ENCODE assay signal across 25 cellular contexts in genomic region chr11:119460130-119460529, GRCh38. TPM values are rescaled to one million over a fixed set of nuclear protein-coding genes. Genes with fewer than 3 reads are reported as not detected.
DNase-seq lines count a peak whose midpoint lies in the region; ATAC-seq and TF ChIP-seq lines count a peak whose summit lies in the region.
"Had no signal": no experiment of that assay in that cellular context is flagged by ENCODE, and none has a peak within 500 bp of the region (broad histone marks: within the 10 kb centered on the region; RNA-seq: fewer than 3 reads in every experiment).

No MANE protein-coding gene starts in this region.

- H3K4me3 ChIP-seq in breast epithelium (no peak overlapping the region), adipocyte (ENCODE audit: low read length) (peak overlapping the region; percentile 25), smooth muscle cell (no peak overlapping the region)
- H3K4me3 ChIP-seq: gastrocnemius medialis, PC-9, upper lobe of left lung had no signal

- peak overlapping the region; percentile 67 for H2AFZ ChIP-seq in smooth muscle cell (ENCODE audit: low read depth)
- H2AFZ ChIP-seq: PC-9 had no signal

- H3F3A ChIP-seq in smooth muscle cell (ENCODE audit: low read depth) = no peaks in the 10 kb centered on the region

- intact Hi-C loops in breast epithelium (cut with DNase I; ENCODE audit: low total_unique reads) = loop anchor here (5.0 kb wide), 1 partner anchor 537 kb away; no protein-coding TSS in a partner anchor
- intact Hi-C loops in MCF 10A (cut with micrococcal nuclease) = no loop called here

- no TSS peak for BruUV-seq in MCF 10A (replicated peaks; lab: Mats Ljungman, UMichigan)

- no peaks in the 10 kb centered on the region for H3K36me3 ChIP-seq in breast epithelium
- H3K36me3 ChIP-seq in adipocyte (ENCODE audit: control insufficient read depth, insufficient read depth, low read length, severe bottlenecking) = no peaks in the 10 kb centered on the region
- no peaks in the 10 kb centered on the region for H3K36me3 ChIP-seq in smooth muscle cell (ENCODE audit: low read depth)
- H3K36me3 ChIP-seq: BE2C, gastrocnemius medialis, upper lobe of left lung had no signal

- 88% methylated on average over 9 of the region's 11 CpGs for WGBS in smooth muscle cell (ENCODE audit: low lambda C conversion rate)

- no peak for DNase-seq in breast epithelium (ENCODE audit: low spot score in 2 of 2)
- DNase-seq in MCF 10A (ENCODE audit: unreplicated experiment) = no peak
- DNase-seq in adipocyte (ENCODE audit: low read depth) = no peak
- DNase-seq in mesothelial cell of epicardium (ENCODE audit: low spot score in 2 of 2, unreplicated experiment in 2 of 2) = no peak
- no peak for DNase-seq in smooth muscle cell (lab: John Stamatoyannopoulos, UW; ENCODE audit: unreplicated experiment)
- no peak for DNase-seq in stimulated activated naive CD4-positive, alpha-beta T cell treated with Interleukin-2 at 50 U/mL for 16 hours (lab: John Stamatoyannopoulos, UW)
- DNase-seq: activated CD8-positive, alpha-beta memory T cell treated with anti-CD3 and anti-CD28 coated beads, Interleukin-2, amount 50 U/mL, for 4 hours; BE2C; COR-L47; DND-41; effector memory CD4-positive, alpha-beta T cell; gastrocnemius medialis; hypothalamus; KG1; NCI-H187 treated with DMSO at 0.1 percent for 48 hours; occipital lobe; PC-9; SIG-M5; stimulated activated CD8-positive, alpha-beta memory T cell treated with anti-CD3 and anti-CD28 coated beads, Interleukin-4, amount 100 ng/mL, for 48 hours; T-helper 2 cell; upper lobe of left lung had no signal

- POLR2A ChIA-PET in MCF 10A (lab: Yijun Ruan, JAX) = no interaction called here

- H3K9me3 Mint-ChIP-seq in MCF 10A (ENCODE audit: unreplicated experiment) (peaks cover 13% of the 10 kb centered on the region), mesothelial cell of epicardium (peaks cover 18% of the 10 kb centered on the region)

- no peaks in the 10 kb centered on the region for H3K4me1 Mint-ChIP-seq in MCF 10A (ENCODE audit: insufficient read depth, unreplicated experiment)
- peaks cover 26% of the 10 kb centered on the region for H3K4me1 Mint-ChIP-seq in mesothelial cell of epicardium

- no peaks in the 10 kb centered on the region for H3K36me3 Mint-ChIP-seq in MCF 10A (ENCODE audit: insufficient read depth, unreplicated experiment)
- H3K36me3 Mint-ChIP-seq in mesothelial cell of epicardium = no peaks in the 10 kb centered on the region
- H3K36me3 Mint-ChIP-seq: activated naive CD8-positive, alpha-beta T cell had no signal

- H3K27ac ChIP-seq in breast epithelium (peak overlapping the region; percentile 13 to 71), smooth muscle cell (ENCODE audit: low read depth) (peak overlapping the region; percentile 88)
- H3K27ac ChIP-seq: gastrocnemius medialis, PC-9, upper lobe of left lung had no signal

- no peaks in the 10 kb centered on the region for H3K9me3 ChIP-seq in breast epithelium
- H3K9me3 ChIP-seq in adipocyte (ENCODE audit: control insufficient read depth, low read length) = peaks cover 5% of the 10 kb centered on the region
- H3K9me3 ChIP-seq in smooth muscle cell (replicated peaks; ENCODE audit: low read depth) = no peaks in the 10 kb centered on the region
- H3K9me3 ChIP-seq: BE2C, gastrocnemius medialis, upper lobe of left lung had no signal

- H3K4me1 ChIP-seq in breast epithelium (no peaks in the 10 kb centered on the region), adipocyte (ENCODE audit: control insufficient read depth, insufficient read depth, low read length) (peaks cover 32% of the 10 kb centered on the region), smooth muscle cell (ENCODE audit: low read depth) (no peaks in the 10 kb centered on the region)
- H3K4me1 ChIP-seq: upper lobe of left lung had no signal

- no peak overlapping the region for H3K27ac Mint-ChIP-seq in MCF 10A (ENCODE audit: low read depth, unreplicated experiment)
- H3K27ac Mint-ChIP-seq in mesothelial cell of epicardium = peak overlapping the region; percentile 92
- H3K27ac Mint-ChIP-seq: activated naive CD8-positive, alpha-beta T cell; activated T-helper 2 cell treated with anti-CD3 and anti-CD28 coated beads, Interferon-gamma antibody, Interleukin-2, Interleukin-4, amounts not matched to agents 10 μg/mL and 5 μg/mL and 100 μg/mL, durations not matched to agents 14 hours and 24 hours and 36 hours had no signal

- CTCF ChIA-PET in MCF 10A (lab: Yijun Ruan, JAX) = interaction anchor here (0.6 to 1.6 kb wide), 4 partner anchors 14 to 738 kb away, joined by 3 to 5 read pairs (median 4); no protein-coding TSS in a partner anchor

- H3K4me2 ChIP-seq in smooth muscle cell = peak overlapping the region; percentile 27
- H3K4me2 ChIP-seq: PC-9 had no signal

- H3K4me3 Mint-ChIP-seq in MCF 10A (ENCODE audit: unreplicated experiment) (no peak overlapping the region), mesothelial cell of epicardium (no peak overlapping the region)
- H3K4me3 Mint-ChIP-seq: activated naive CD8-positive, alpha-beta T cell had no signal

- TF ChIP-seq POLR2A in breast epithelium (IDR thresholded peaks at IDR 0.05) = no peak

- H3K9ac ChIP-seq in adipocyte (ENCODE audit: low read length) (peak overlapping the region; percentile 77), smooth muscle cell (ENCODE audit: low read depth) (peak overlapping the region; percentile 45)

- H4K20me1 ChIP-seq in smooth muscle cell (ENCODE audit: low read depth) = no peaks in the 10 kb centered on the region

- ATAC-seq in HG03045 (IDR thresholded peaks at IDR 0.05; ENCODE audit: unreplicated experiment) = no peak
- no peak for ATAC-seq in GM21786 (IDR thresholded peaks at IDR 0.05; ENCODE audit: unreplicated experiment)
- ATAC-seq: gastrocnemius medialis had no signal

- H3K79me2 ChIP-seq in smooth muscle cell (ENCODE audit: low read depth) = no peaks in the 10 kb centered on the region

- TF ChIP-seq CTCF in breast epithelium (IDR thresholded peaks at IDR 0.05) = no peak
- TF ChIP-seq CTCF in MCF 10A (IDR thresholded peaks at IDR 0.05; ENCODE audit: unreplicated experiment) = no peak
- no peak for TF ChIP-seq CTCF in mesothelial cell of epicardium (IDR thresholded peaks at IDR 0.05; ENCODE audit: unreplicated experiment)
- no peak for TF ChIP-seq CTCF in smooth muscle cell (IDR thresholded peaks at IDR 0.05; ENCODE audit: borderline replicate concordance, insufficient read depth, poor library complexity, severe bottlenecking)

- no peaks in the 10 kb centered on the region for H3K27me3 ChIP-seq in breast epithelium
- H3K27me3 ChIP-seq in adipocyte (replicated peaks; ENCODE audit: control insufficient read depth, insufficient read depth, low read length) = no peaks in the 10 kb centered on the region
- no peaks in the 10 kb centered on the region for H3K27me3 ChIP-seq in smooth muscle cell (ENCODE audit: low read depth)
- H3K27me3 ChIP-seq: BE2C, upper lobe of left lung had no signal

- H3K27me3 Mint-ChIP-seq in MCF 10A (ENCODE audit: insufficient read depth, unreplicated experiment) (no peaks in the 10 kb centered on the region), mesothelial cell of epicardium (ENCODE audit: low read depth) (peaks cover 4% of the 10 kb centered on the region)

RNA-seq across cellular contexts. Expression of gene THY1, which starts 37.2 kb away (rescaled TPM):
- total RNA-seq in breast epithelium (10 to 100 TPM in 2 of 3 donors, 1 to 10 TPM in 1; 8.5 to 26.3 (median 23.8) TPM), MCF 10A (2022) (not detected in 2 replicates), mesothelial cell of epicardium (121 to 127 TPM (median 121 TPM) in 3 replicates), smooth muscle cell (266 and 297 TPM in 2 replicates)
- polyA plus RNA-seq in smooth muscle cell = 411 and 614 TPM in 2 replicates
- total RNA-seq: PC-9 had no signal
